In the genomic region with DNA sequence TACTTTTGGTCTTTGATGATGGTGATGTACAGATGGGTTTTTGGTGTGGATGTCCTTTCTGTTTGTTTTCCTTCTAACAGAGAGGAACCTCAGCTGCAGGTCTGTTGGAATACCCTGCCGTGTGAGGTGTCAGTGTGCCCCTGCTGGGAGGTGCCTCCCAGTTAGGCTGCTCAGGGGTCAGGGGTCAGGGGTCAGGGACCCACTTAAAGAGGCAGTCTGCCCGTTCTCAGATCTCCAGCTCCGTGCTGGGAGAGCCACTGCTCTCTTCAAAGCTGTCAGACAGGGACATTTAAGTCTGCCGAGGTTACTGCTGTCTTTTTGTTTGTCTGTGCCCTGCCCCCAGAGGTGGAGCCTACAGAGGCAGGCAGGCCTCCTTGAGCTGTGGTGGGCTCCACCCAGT, we compare ENCODE assay signal across 7 cellular contexts. TPM values are rescaled to one million over a fixed set of nuclear protein-coding genes. Genes with fewer than 3 reads are reported as not detected.
"Had no signal": no experiment of that assay in that cellular context is flagged by ENCODE, and none has a peak within 500 bp of the region (broad histone marks: within the 10 kb centered on the region; RNA-seq: fewer than 3 reads in every experiment).

No MANE protein-coding gene starts in this region.

RNA-seq across cellular contexts. Expression of a gene that starts 3.7 kb away (rescaled TPM):
- total RNA-seq: GM23248, GM23338, H1, H4, H7, H9, HFFc6 had no signal
- polyA plus RNA-seq: GM23248, GM23338, H1 had no signal

RNA-seq across cellular contexts. Expression of a gene that starts 6.6 kb away (rescaled TPM):
- total RNA-seq: GM23248, GM23338, H1, H4, H7, H9, HFFc6 had no signal
- polyA plus RNA-seq: GM23248, GM23338, H1 had no signal

RNA-seq across cellular contexts. Expression of a gene that starts 11.9 kb away (rescaled TPM):
- total RNA-seq: GM23248, GM23338, H1, H4, H7, H9, HFFc6 had no signal
- polyA plus RNA-seq: GM23248, GM23338, H1 had no signal

RNA-seq across cellular contexts. Expression of a gene that starts 44.7 kb away (rescaled TPM):
- total RNA-seq: GM23248, GM23338, H1, H4, H7, H9, HFFc6 had no signal
- polyA plus RNA-seq: GM23248, GM23338, H1 had no signal
